ENCODE assay signal across 8 cellular contexts in genomic region chr3:50268703-50269451, GRCh38. TPM values are rescaled to one million over a fixed set of nuclear protein-coding genes. Genes with fewer than 3 reads are reported as not detected.
DNase-seq lines count a peak whose midpoint lies in the region; ATAC-seq, FAIRE-seq and TF ChIP-seq lines count a peak whose summit lies in the region.

SEMA3B (plus strand) TSS chr3:50269147; CDS start chr3:50269241, 94 bp downstream.

- H3K4me3 Mint-ChIP-seq in stimulated activated naive CD8-positive, alpha-beta T cell treated with anti-CD3 and anti-CD28 coated beads, Interleukin-15, amount 100 ng/mL, for 72 hours = no peak within 1 kb of the TSS

- peak; percentile 11 for ATAC-seq in HepG2
- peak; percentile 29 for ATAC-seq in thoracic aorta (ENCODE audit: insufficient number of reproducible peaks, low FRiP score, low read depth)
- ATAC-seq in stimulated activated naive CD8-positive, alpha-beta T cell treated with anti-CD3 and anti-CD28 coated beads, Interleukin-15, amount 100 ng/mL, for 72 hours = no peak
- no peak for ATAC-seq in HG02840 (IDR thresholded peaks at IDR 0.05; ENCODE audit: low FRiP score, unreplicated experiment)

- H3K27ac ChIP-seq in HepG2 (ENCODE audit: extremely low read length, insufficient read depth, low read length) (peak within 1 kb of the TSS; percentile 88), thoracic aorta (peak within 1 kb of the TSS; percentile 98), OCI-LY7 (ENCODE audit: low read depth, low read length, poor library complexity, severe bottlenecking) (no peak within 1 kb of the TSS)

- no peak for TF ChIP-seq CTCF in bronchial epithelial cell (IDR thresholded peaks at IDR 0.05; ENCODE audit: insufficient read depth, low read length, severe bottlenecking)
- no peak for TF ChIP-seq CTCF in HepG2 (CRISPR knock-in tag; IDR thresholded peaks at IDR 0.05)
- no peak for TF ChIP-seq CTCF in thoracic aorta (IDR thresholded peaks at IDR 0.05)
- no peak for TF ChIP-seq CTCF in OCI-LY7 (conservative IDR thresholded peaks at IDR 0.05; ENCODE audit: low read length)

- peak in 1 of 2 experiments; percentile 52; a peak in 1 of 4 replicates for TF ChIP-seq EP300 in HepG2 (IDR thresholded peaks at IDR 0.05; ENCODE audit: low read depth in 2 of 2, low read length in 2 of 2)
- peak; percentile 35; the same call in 1 of the 2 replicates for TF ChIP-seq EP300 in HepG2 (CRISPR knock-in tag; IDR thresholded peaks at IDR 0.05; ENCODE audit: borderline replicate concordance)

- H3K27me3 Mint-ChIP-seq in stimulated activated naive CD8-positive, alpha-beta T cell treated with anti-CD3 and anti-CD28 coated beads, Interleukin-15, amount 100 ng/mL, for 72 hours = peaks cover 69% of the 10 kb centered on the region

- H3K27me3 ChIP-seq in bronchial epithelial cell (ENCODE audit: control insufficient read depth, insufficient read depth, low read length) (no peaks in the 10 kb centered on the region), HepG2 (ENCODE audit: control insufficient read depth in 1 of 2, insufficient read depth in 2 of 2, low read length in 2 of 2) (no peaks in the 10 kb centered on the region; a peak in 1 of 5 replicates), thoracic aorta (replicated peaks; ENCODE audit: insufficient read depth) (no peaks in the 10 kb centered on the region)

- H3K9me2 ChIP-seq in OCI-LY7 (ENCODE audit: insufficient read depth, low read length) = no peaks in the 10 kb centered on the region

- DNase-seq in HT1080 (ENCODE audit: low read depth) = peak; percentile 71
- DNase-seq in bronchial epithelial cell (ENCODE audit: low read depth) = peak; percentile 74
- peak; percentile 71 for DNase-seq in HepG2 (ENCODE audit: low spot score)
- DNase-seq in thoracic aorta (ENCODE audit: low spot score) = peak; percentile 76
- DNase-seq in OCI-LY7 (ENCODE audit: low spot score) = no peak
- no peak for DNase-seq in NCI-H2171 (lab: John Stamatoyannopoulos, UW)
- no peak for DNase-seq in stimulated activated naive CD8-positive, alpha-beta T cell treated with anti-CD3 and anti-CD28 coated beads, Interleukin-15, amount 100 ng/mL, for 72 hours

- TF ChIP-seq RAD21 in HepG2 (CRISPR knock-in tag; IDR thresholded peaks at IDR 0.05) = 0 out of 2 replicates have a peak, but pooled peaks have one; percentile 12

- CTCF ChIA-PET in HepG2 (lab: Yijun Ruan, JAX; ENCODE audit: low intra/inter-chr PET ratio, low total read pairs) (no interaction called here), OCI-LY7 (lab: Charles Lee; ENCODE audit: unreplicated experiment) (no interaction called here)

- TF ChIP-seq POLR2A in HepG2 (IDR thresholded peaks at IDR 0.05; ENCODE audit: insufficient read depth in 1 of 2, low read depth in 2 of 2, low read length in 2 of 2) = peak in 1 of 2 experiments; percentile 43; a peak in 2 of 4 replicates

- H3K4me3 ChIP-seq in bronchial epithelial cell (ENCODE audit: low read depth, low read length) (no peak within 1 kb of the TSS), HepG2 (replicated peaks in 1 of 3; ENCODE audit: insufficient read depth in 1 of 3, low read depth in 2 of 3, low read length in 3 of 3) (peak within 1 kb of the TSS; percentile 71 to 88 (median 83)), thoracic aorta (peak within 1 kb of the TSS; percentile 71), OCI-LY7 (ENCODE audit: low read depth, low read length, poor library complexity, severe bottlenecking) (no peak within 1 kb of the TSS)

- H4K20me1 ChIP-seq in HepG2 (ENCODE audit: insufficient read depth, low read length) (no peaks in the 10 kb centered on the region), OCI-LY7 (ENCODE audit: insufficient read depth, low read length) (no peaks in the 10 kb centered on the region)

- H3K9me3 ChIP-seq in HepG2 (ENCODE audit: low read length) (no peaks in the 10 kb centered on the region), thoracic aorta (no peaks in the 10 kb centered on the region), OCI-LY7 (ENCODE audit: low read length) (no peaks in the 10 kb centered on the region)

- H3K4me1 ChIP-seq in HepG2 (ENCODE audit: insufficient read depth, low read length) = peaks cover 88% of the 10 kb centered on the region
- peaks cover 30 to 74% of the 10 kb centered on the region in 2 donors for H3K4me1 ChIP-seq in thoracic aorta (ENCODE audit: control insufficient read depth in 1 of 2, low read depth in 2 of 2)
- H3K4me1 ChIP-seq in OCI-LY7 (ENCODE audit: insufficient read depth, low read length, poor library complexity, severe bottlenecking) = peaks cover 5% of the 10 kb centered on the region

- peak within 1 kb of the TSS; percentile 98 for H3K4me2 ChIP-seq in HepG2 (ENCODE audit: low read depth, low read length)
- H3K4me2 ChIP-seq in OCI-LY7 (ENCODE audit: low read length) = no peak within 1 kb of the TSS

- no peaks in the 10 kb centered on the region for H3K9me3 Mint-ChIP-seq in stimulated activated naive CD8-positive, alpha-beta T cell treated with anti-CD3 and anti-CD28 coated beads, Interleukin-15, amount 100 ng/mL, for 72 hours

- no peak for FAIRE-seq in bronchial epithelial cell (lab: Jason Lieb, UNC)
- no peak for FAIRE-seq in HepG2 (lab: Jason Lieb, UNC)

- peaks cover 24% of the 10 kb centered on the region for H3K4me1 Mint-ChIP-seq in stimulated activated naive CD8-positive, alpha-beta T cell treated with anti-CD3 and anti-CD28 coated beads, Interleukin-15, amount 100 ng/mL, for 72 hours

- peaks cover 33% of the 10 kb centered on the region for H3K79me2 ChIP-seq in HepG2 (ENCODE audit: insufficient read depth, low read length)
- H3K79me2 ChIP-seq in OCI-LY7 (ENCODE audit: insufficient read depth, low read depth, low read length) = no peaks in the 10 kb centered on the region

- H3K36me3 ChIP-seq in bronchial epithelial cell (ENCODE audit: control insufficient read depth, insufficient read depth, low read length) = no peaks in the 10 kb centered on the region
- peaks cover 0 to 2% of the 10 kb centered on the region in 2 experiments; a peak in 3 of 5 replicates for H3K36me3 ChIP-seq in HepG2 (replicated peaks in 1 of 2; ENCODE audit: control insufficient read depth in 1 of 2, insufficient read depth in 2 of 2, low read length in 2 of 2)
- no peaks in the 10 kb centered on the region for H3K36me3 ChIP-seq in thoracic aorta
- H3K36me3 ChIP-seq in OCI-LY7 (ENCODE audit: insufficient read depth, low read length) = no peaks in the 10 kb centered on the region

- WGBS in HepG2 (ENCODE audit: low lambda C conversion rate) = 3% methylated on average over 6 of the region's 21 CpGs

- H3K27ac Mint-ChIP-seq in stimulated activated naive CD8-positive, alpha-beta T cell treated with anti-CD3 and anti-CD28 coated beads, Interleukin-15, amount 100 ng/mL, for 72 hours = no peak within 1 kb of the TSS

- intact Hi-C loops in HepG2 (cut with micrococcal nuclease; ENCODE audit: unreplicated experiment) = no loop called here
- intact Hi-C loops in OCI-LY7 (cut with micrococcal nuclease; ENCODE audit: unreplicated experiment) = no loop called here

- in situ Hi-C loops in HepG2 (cut with HindIII; ENCODE audit: extremely low pct_ligation_motif_present, low pct_unique_long_range_greater_than_20kb) = no loop called here

- peak within 1 kb of the TSS; percentile 94 for H3K9ac ChIP-seq in HepG2 (ENCODE audit: insufficient read depth, low read depth, low read length)

- BruUV-seq in HepG2 (replicated peaks; lab: Mats Ljungman, UMichigan) = no TSS peak
- no TSS peak for BruUV-seq in OCI-LY7 (replicated peaks; lab: Mats Ljungman, UMichigan)

- H2AFZ ChIP-seq in HepG2 (ENCODE audit: low read length) = no peak within 1 kb of the TSS
- H2AFZ ChIP-seq in OCI-LY7 (ENCODE audit: low read length) = no peak within 1 kb of the TSS

- POLR2A ChIA-PET in HepG2 (lab: Yijun Ruan, JAX) = interaction anchor here (1.0 to 5.5 kb wide), 12 partner anchors 8 to 73 kb away, joined by 3 to 155 read pairs (median 8); partner anchors contain the start of genes GNAI2, HYAL2, HYAL3 and IFRD2
- POLR2A ChIA-PET in OCI-LY7 (lab: Charles Lee) = interaction anchor here (0.6 kb wide), 1 partner anchor 31 kb away, joined by 6 read pairs; no protein-coding TSS in a partner anchor

TF ChIP-seq in HepG2, 621 proteins besides CTCF, POLR2A, EP300 and RAD21 (continues in another document):
- TF ChIP-seq IRX3 (CRISPR knock-in tag; IDR thresholded peaks at IDR 0.05; ENCODE audit: borderline replicate concordance, low read depth) = no peak

RNA-seq across cellular contexts. Expression of gene SEMA3B, which starts in this region (rescaled TPM):
- total RNA-seq in HT1080 (2014; rRNA removed; shearing (Covaris generic)) = 4.0 and 5.0 TPM in 2 replicates
- polyA plus RNA-seq in HT1080 (2015; cell fraction: cytosol; rRNA removed) = 9.0 TPM in 2 replicates
- 53.7 and 68.6 TPM in 2 replicates for polyA plus RNA-seq in HT1080 (2015; cell fraction: nucleus; rRNA removed)
- 2.3 and 7.1 TPM in 2 replicates for total RNA-seq in bronchial epithelial cell
- 25.6 and 93.2 TPM in 2 replicates for total RNA-seq in HepG2 (2016; rRNA removed; fragmentation: Illumina TruSeq; extraction: Trizol)
- total RNA-seq in HepG2 (2016; cell fraction: cytosol; rRNA removed; fragmentation: Illumina TruSeq; extraction: Trizol; ENCODE audit: low read depth) = 12.3 and 13.3 TPM in 2 replicates
- total RNA-seq in HepG2 (2016; cell fraction: insoluble cytoplasmic fraction; rRNA removed; fragmentation: Illumina TruSeq; extraction: Trizol) = 23.5 and 94.1 TPM in 2 replicates
- 18.0 and 19.0 TPM in 2 replicates for total RNA-seq in HepG2 (2016; cell fraction: membrane; rRNA removed; fragmentation: Illumina TruSeq; extraction: Trizol)
- 106 and 120 TPM in 2 replicates for total RNA-seq in HepG2 (2016; cell fraction: nucleus; rRNA removed; fragmentation: Illumina TruSeq; extraction: Trizol)
- polyA plus RNA-seq in HepG2 (2011; rRNA removed) = 158 and 173 TPM in 2 replicates
- 99.8 and 199 TPM in 2 replicates for polyA plus RNA-seq in HepG2 (2011; cell fraction: cytosol; rRNA removed)
- 824 and 1,487 TPM in 2 replicates for polyA plus RNA-seq in HepG2 (2011; cell fraction: nucleus; rRNA removed)
- 48.8 and 75.5 TPM in 2 replicates for polyA plus RNA-seq in HepG2 (2012)
- 10.5 and 10.8 TPM in 2 replicates for polyA plus RNA-seq in HepG2 (2016; cell fraction: cytosol; fragmentation: Illumina TruSeq; extraction: Trizol; ENCODE audit: low read depth)
- 26.4 and 37.1 TPM in 2 replicates for polyA plus RNA-seq in HepG2 (2016; cell fraction: insoluble cytoplasmic fraction; fragmentation: Illumina TruSeq; extraction: Trizol; ENCODE audit: low read depth)
- polyA plus RNA-seq in HepG2 (2016; cell fraction: membrane; fragmentation: Illumina TruSeq; extraction: Trizol; ENCODE audit: low read depth) = 15.3 and 17.6 TPM in 2 replicates
- polyA plus RNA-seq in HepG2 (2016; cell fraction: nucleus; fragmentation: Illumina TruSeq; extraction: Trizol; ENCODE audit: insufficient read depth, low read depth) = 390 and 409 TPM in 2 replicates
- 84.6 and 160 TPM in 2 replicates for polyA minus RNA-seq in HepG2 (2011; rRNA and poly(A)+ RNA removed; ENCODE audit: low replicate concordance)
- 55.4 and 70.0 TPM in 2 replicates for polyA minus RNA-seq in HepG2 (2011; cell fraction: cytosol; rRNA and poly(A)+ RNA removed)
- 81.1 and 108 TPM in 2 replicates for polyA minus RNA-seq in HepG2 (2011; cell fraction: nucleus; rRNA and poly(A)+ RNA removed)
- 10 to 100 TPM; 53.6 to 57.2 TPM for total RNA-seq in thoracic aorta
- total RNA-seq in OCI-LY7 (2014; rRNA removed; shearing (Covaris generic)) = 0.10 and 0.28 TPM in 2 replicates
- total RNA-seq in OCI-LY7 (2022) = 0.82 and 1.2 TPM in 2 replicates

Comparison
In these comparisons a context has a peak if more than half of its experiments do, and no peak if none do; other contexts are left out.
1. DNase-seq: peak in HT1080 (single experiment), bronchial epithelial cell (single experiment), HepG2 (single experiment) and thoracic aorta (single experiment); none in OCI-LY7 (single experiment), NCI-H2171 (single experiment) and stimulated activated naive CD8-positive, alpha-beta T cell treated with anti-CD3 and anti-CD28 coated beads, Interleukin-15, amount 100 ng/mL, for 72 hours (0 of 2).
2. H3K4me3 ChIP-seq: peak in HepG2 (3 of 3) and thoracic aorta (single experiment); none in bronchial epithelial cell (single experiment) and OCI-LY7 (single experiment).
3. ATAC-seq: peak in HepG2 (single experiment) and thoracic aorta (single experiment); none in stimulated activated naive CD8-positive, alpha-beta T cell treated with anti-CD3 and anti-CD28 coated beads, Interleukin-15, amount 100 ng/mL, for 72 hours (single experiment) and HG02840 (single experiment).